ENCODE assay signal across 8 cellular contexts in genomic region chr2:24048662-24049484, GRCh38. TPM values are rescaled to one million over a fixed set of nuclear protein-coding genes. Genes with fewer than 3 reads are reported as not detected.
A peak's percentile ranks its signal among the peaks of the same experiment; 100 is the strongest.
DNase-seq lines count a peak whose midpoint lies in the region; ATAC-seq and TF ChIP-seq lines count a peak whose summit lies in the region.

No MANE protein-coding gene starts in this region.

- H4K8ac ChIP-seq in trophoblast cell (ENCODE audit: low read depth, low read length), result no peak overlapping the region

- no peaks in the 10 kb centered on the region for H3K36me3 ChIP-seq in trophoblast cell (ENCODE audit: control insufficient read depth in 1 of 2, insufficient read depth in 2 of 2, low read length in 2 of 2)
- no peaks in the 10 kb centered on the region for H3K36me3 ChIP-seq in body of pancreas (replicated peaks in 1 of 2; ENCODE audit: insufficient read depth in 1 of 2, low read depth in 2 of 2)

- H2BK12ac ChIP-seq in trophoblast cell (ENCODE audit: low read length), result no peak overlapping the region

- no peak for TF ChIP-seq CTCF in body of pancreas (IDR thresholded peaks at IDR 0.05)

- ATAC-seq in left lobe of liver, result no peak
- no peak for ATAC-seq in GM19023 (IDR thresholded peaks at IDR 0.05; ENCODE audit: unreplicated experiment)
- ATAC-seq in body of pancreas, result no peak

- H3K14ac ChIP-seq in trophoblast cell (ENCODE audit: low read length), result no peak overlapping the region

- peak overlapping the region; percentile 70 for H2AFZ ChIP-seq in trophoblast cell (ENCODE audit: insufficient read depth, low read length, poor library complexity)

- peaks cover 3 to 4% of the 10 kb centered on the region in 2 experiments for H3K4me1 ChIP-seq in trophoblast cell (ENCODE audit: control insufficient read depth in 1 of 2, insufficient read depth in 2 of 2, low read length in 2 of 2)
- H3K4me1 ChIP-seq in body of pancreas, result peaks cover 33% of the 10 kb centered on the region

- H4K12ac ChIP-seq in trophoblast cell (ENCODE audit: low read depth, low read length), result no peak overlapping the region

- peak overlapping the region; percentile 81 for H3K4me2 ChIP-seq in trophoblast cell (ENCODE audit: low read length)

- intact Hi-C loops in body of pancreas (cut with DNase I), result no loop called here

- DNase-seq in Daoy (ENCODE audit: low read depth) (peak; percentile 35), NCI-H146 treated with DMSO at 0.1 percent for 48 hours (lab: John Stamatoyannopoulos, UW; ENCODE audit: unreplicated experiment) (peak; percentile 41), cerebellar cortex (ENCODE audit: low spot score) (peak; percentile 40), trophoblast cell (no peak), left lobe of liver (ENCODE audit: low spot score) (no peak), midbrain (lab: John Stamatoyannopoulos, UW) (no peak), body of pancreas (no peak)

- H2BK5ac ChIP-seq in trophoblast cell (ENCODE audit: low read depth, low read length, poor library complexity), result no peak overlapping the region

- no peak overlapping the region for H3K18ac ChIP-seq in trophoblast cell (ENCODE audit: low read length)

- H2BK120ac ChIP-seq in trophoblast cell (ENCODE audit: insufficient read depth, low read length, poor library complexity), result no peak overlapping the region

- H3K9me3 ChIP-seq in trophoblast cell (ENCODE audit: insufficient read depth, low read depth, low read length) (peaks cover 3% of the 10 kb centered on the region), body of pancreas (no peaks in the 10 kb centered on the region)

- H3K4me3 ChIP-seq in trophoblast cell (ENCODE audit: low read depth, low read length) (no peak overlapping the region), body of pancreas (peak overlapping the region in 1 of 2 donors; percentile 65)

- H3K79me1 ChIP-seq in trophoblast cell (ENCODE audit: low read length), result peaks cover 6% of the 10 kb centered on the region

- H3K27ac ChIP-seq in trophoblast cell (ENCODE audit: low read depth, low read length) (no peak overlapping the region), body of pancreas (no peak overlapping the region)

- H3K23ac ChIP-seq in trophoblast cell (ENCODE audit: low read length), result no peak overlapping the region

- H3K79me2 ChIP-seq in trophoblast cell (ENCODE audit: control insufficient read depth, insufficient read depth, low read length, poor library complexity), result peaks cover 5% of the 10 kb centered on the region

- H4K91ac ChIP-seq in trophoblast cell (ENCODE audit: low read depth, low read length), result no peak overlapping the region

- TF ChIP-seq POLR2A in body of pancreas (IDR thresholded peaks at IDR 0.05), result no peak

- no peak overlapping the region for H3K9ac ChIP-seq in trophoblast cell (ENCODE audit: low read length)

- H3K27me3 ChIP-seq in trophoblast cell (ENCODE audit: insufficient read depth, low read length), result no peaks in the 10 kb centered on the region
- H3K27me3 ChIP-seq in body of pancreas, result no peaks in the 10 kb centered on the region

- no CpG with 5 or more reads among the region's 23 CpGs for WGBS in trophoblast cell (ENCODE audit: extremely low coverage, insufficient coverage, insufficient read length)
- WGBS in body of pancreas, 2 donors, result 17 to 26% methylated on average over 23 of the region's 23 CpGs

- no peak overlapping the region for H2AK5ac ChIP-seq in trophoblast cell (ENCODE audit: low read length)

- H3K4ac ChIP-seq in trophoblast cell (ENCODE audit: low read depth, low read length), result no peak overlapping the region

RNA-seq across cellular contexts. Expression of gene FKBP1B, which starts 0.7 kb away (rescaled TPM):
- total RNA-seq in Daoy (2014; rRNA removed; shearing (Covaris generic)), result 0.98 and 8.5 TPM in 2 replicates
- polyA plus RNA-seq in trophoblast cell (2013), result 22.2 and 23.6 TPM in 2 replicates
- total RNA-seq in left lobe of liver (9.5 TPM), body of pancreas (10 to 100 TPM; 10.5 to 12.7 TPM)

RNA-seq across cellular contexts. Expression of gene WDCP, which starts 1.7 kb away (rescaled TPM):
- total RNA-seq in Daoy (2014; rRNA removed; shearing (Covaris generic)), result 14.6 and 18.0 TPM in 2 replicates
- polyA plus RNA-seq in trophoblast cell (2013), result 4.3 and 4.7 TPM in 2 replicates
- total RNA-seq in left lobe of liver (6.8 TPM), body of pancreas (1 to 10 TPM; 2.6 to 3.9 TPM)

RNA-seq across cellular contexts. Expression of gene SF3B6, which starts 27.3 kb away (rescaled TPM):
- total RNA-seq in Daoy (2014; rRNA removed; shearing (Covaris generic)), result 314 and 397 TPM in 2 replicates
- polyA plus RNA-seq in trophoblast cell (2013), result 204 and 206 TPM in 2 replicates
- 28.1 TPM for total RNA-seq in left lobe of liver
- total RNA-seq in body of pancreas, result 10 to 100 TPM; 21.4 to 42.8 TPM

RNA-seq across cellular contexts. Expression of gene TP53I3, which starts 35.8 kb away (rescaled TPM):
- 17.6 and 21.4 TPM in 2 replicates for total RNA-seq in Daoy (2014; rRNA removed; shearing (Covaris generic))
- 33.8 and 34.1 TPM in 2 replicates for polyA plus RNA-seq in trophoblast cell (2013)
- 8.0 TPM for total RNA-seq in left lobe of liver
- 10 to 100 TPM; 18.5 to 36.8 TPM for total RNA-seq in body of pancreas

RNA-seq across cellular contexts. Expression of gene MFSD2B, which starts 39.0 kb away (rescaled TPM):
- total RNA-seq in Daoy (2014; rRNA removed; shearing (Covaris generic)), result 0.06 TPM in 1 of 2 replicates, not detected in the other
- 0.12 and 0.15 TPM in 2 replicates for polyA plus RNA-seq in trophoblast cell (2013)
- not detected for total RNA-seq in left lobe of liver
- total RNA-seq in body of pancreas, result not detected

Comparison
In these comparisons a context has a peak if more than half of its experiments do, and no peak if none do; other contexts are left out.
1. DNase-seq: peak in Daoy (single experiment), NCI-H146 treated with DMSO at 0.1 percent for 48 hours (single experiment) and cerebellar cortex (single experiment); none in trophoblast cell (0 of 2), left lobe of liver (single experiment), midbrain (single experiment) and body of pancreas (0 of 4).